Comparison of ENCODE assay signal across 1 cellular context in genomic region chr4:7066493-7066892, GRCh38.
TF ChIP-seq lines count a peak whose summit lies in the region.

No MANE protein-coding gene starts in this region.

TF ChIP-seq in GM12878, 131 proteins besides CTCF, POLR2A, EP300 and RAD21 (continued from another document):
- TF ChIP-seq ATF3 (IDR thresholded peaks at IDR 0.05; ENCODE audit: borderline replicate concordance, extremely low read depth, low read depth, low read length) (no peak), HDAC2 (IDR thresholded peaks at IDR 0.05) (no peak), NR2C2 (IDR thresholded peaks at IDR 0.05; ENCODE audit: borderline replicate concordance, control insufficient read depth, insufficient read length, low read depth) (no peak), ZNF207 (IDR thresholded peaks at IDR 0.05; ENCODE audit: borderline replicate concordance) (no peak), EGR1 (IDR thresholded peaks at IDR 0.05; ENCODE audit: borderline replicate concordance in 1 of 2, low read depth in 2 of 2, low read length in 2 of 2) (no peak), MYC (IDR thresholded peaks at IDR 0.05; ENCODE audit: insufficient read depth, insufficient read length, insufficient replicate concordance, low read length, severe bottlenecking) (no peak), BMI1 (IDR thresholded peaks at IDR 0.05; ENCODE audit: borderline replicate concordance) (no peak), CBFB (IDR thresholded peaks at IDR 0.05; ENCODE audit: low read depth) (no peak), ASH2L (IDR thresholded peaks at IDR 0.05; ENCODE audit: borderline replicate concordance, low read depth) (no peak), SKIL (IDR thresholded peaks at IDR 0.05; ENCODE audit: low read depth, poor library complexity, severe bottlenecking) (no peak), ZBED1 (IDR thresholded peaks at IDR 0.05; ENCODE audit: borderline replicate concordance) (no peak)
